ENCODE assay signal across 10 cellular contexts in genomic region chr12:92396647-92397258, GRCh38.
A peak's percentile ranks its signal among the peaks of the same experiment; 100 is the strongest.
DNase-seq lines count a peak whose midpoint lies in the region; ATAC-seq lines count a peak whose summit lies in the region.
"Had no signal": no experiment of that assay in that cellular context is flagged by ENCODE, and none has a peak within 500 bp of the region (broad histone marks: within the 10 kb centered on the region; RNA-seq: fewer than 3 reads in every experiment).

No MANE protein-coding gene starts in this region.

- H3K4me1 Mint-ChIP-seq in activated CD4-positive, alpha-beta T cell treated with anti-CD3 and anti-CD28 coated beads, Interleukin-2, amount 10 ng/mL, durations not matched to agents 7 days and 5 days = peaks cover 88% of the 10 kb centered on the region
- peaks cover 57 to 79% of the 10 kb centered on the region in 2 donors for H3K4me1 Mint-ChIP-seq in stimulated activated naive B cell treated with anti-CD40 and anti-IgM and Interleukin-4, amounts not matched to agents 10 μg/mL and 1 μg/mL and 100 μg/mL, for 72 hours

- no peak for DNase-seq in activated CD4-positive, alpha-beta T cell treated with anti-CD3 and anti-CD28 coated beads, Interleukin-2, amount 10 ng/mL, durations not matched to agents 7 days and 5 days
- no peak for DNase-seq in activated CD4-positive, alpha-beta T cell treated with anti-CD3 and anti-CD28 coated beads, Interleukin-2, amount 50 U/mL, for 1 hour
- peak; percentile 13 for DNase-seq in SK-N-DZ (ENCODE audit: low spot score)
- DNase-seq in fibroblast of gingiva (ENCODE audit: low read depth) = peak; percentile 47
- no peak for DNase-seq in stimulated activated naive B cell treated with anti-CD40 and anti-IgM and Interleukin-4, amounts not matched to agents 10 μg/mL and 1 μg/mL and 100 μg/mL, for 72 hours
- no peak for DNase-seq in hippocampal formation (lab: John Stamatoyannopoulos, UW)
- DNase-seq: mucosa of descending colon had no signal

- CTCF ChIA-PET in activated CD4-positive, alpha-beta T cell treated with anti-CD3 and anti-CD28 coated beads, Interleukin-2, amount 10 ng/mL, durations not matched to agents 7 days and 5 days (lab: Charles Lee) = no interaction called here

- peak; percentile 49 to 62 for ATAC-seq in stimulated activated naive B cell treated with anti-CD40 and anti-IgM and Interleukin-4, amounts not matched to agents 10 μg/mL and 1 μg/mL and 100 μg/mL, for 72 hours (replicated peaks)
- ATAC-seq in GM19035 (IDR thresholded peaks at IDR 0.05; ENCODE audit: unreplicated experiment) (no peak), GM19351 (IDR thresholded peaks at IDR 0.05; ENCODE audit: unreplicated experiment) (no peak)
- ATAC-seq: gastroesophageal sphincter, mucosa of descending colon had no signal

- POLR2A ChIA-PET in activated CD4-positive, alpha-beta T cell treated with anti-CD3 and anti-CD28 coated beads, Interleukin-2, amount 10 ng/mL, durations not matched to agents 7 days and 5 days (lab: Charles Lee) = no interaction called here

- peaks cover 86% of the 10 kb centered on the region for H3K36me3 Mint-ChIP-seq in activated CD4-positive, alpha-beta T cell treated with anti-CD3 and anti-CD28 coated beads, Interleukin-2, amount 10 ng/mL, durations not matched to agents 7 days and 5 days (ENCODE audit: low read depth)
- H3K36me3 Mint-ChIP-seq in stimulated activated naive B cell treated with anti-CD40 and anti-IgM and Interleukin-4, amounts not matched to agents 10 μg/mL and 1 μg/mL and 100 μg/mL, for 72 hours = peaks cover 22 to 32% of the 10 kb centered on the region in 2 donors

- peak overlapping the region; percentile 95 for H3K27ac Mint-ChIP-seq in activated CD4-positive, alpha-beta T cell treated with anti-CD3 and anti-CD28 coated beads, Interleukin-2, amount 10 ng/mL, durations not matched to agents 7 days and 5 days
- peak overlapping the region; percentile 88 for H3K27ac Mint-ChIP-seq in stimulated activated naive B cell treated with anti-CD40 and anti-IgM and Interleukin-4, amounts not matched to agents 10 μg/mL and 1 μg/mL and 100 μg/mL, for 72 hours

- no peak overlapping the region for H3K4me3 Mint-ChIP-seq in activated CD4-positive, alpha-beta T cell treated with anti-CD3 and anti-CD28 coated beads, Interleukin-2, amount 10 ng/mL, durations not matched to agents 7 days and 5 days
- H3K4me3 Mint-ChIP-seq in stimulated activated naive B cell treated with anti-CD40 and anti-IgM and Interleukin-4, amounts not matched to agents 10 μg/mL and 1 μg/mL and 100 μg/mL, for 72 hours = no peak overlapping the region

- peaks cover 49% of the 10 kb centered on the region for H3K9me3 Mint-ChIP-seq in activated CD4-positive, alpha-beta T cell treated with anti-CD3 and anti-CD28 coated beads, Interleukin-2, amount 10 ng/mL, durations not matched to agents 7 days and 5 days
- H3K9me3 Mint-ChIP-seq in stimulated activated naive B cell treated with anti-CD40 and anti-IgM and Interleukin-4, amounts not matched to agents 10 μg/mL and 1 μg/mL and 100 μg/mL, for 72 hours = peaks cover 16 to 20% of the 10 kb centered on the region in 2 donors

- no peaks in the 10 kb centered on the region for H3K27me3 Mint-ChIP-seq in activated CD4-positive, alpha-beta T cell treated with anti-CD3 and anti-CD28 coated beads, Interleukin-2, amount 10 ng/mL, durations not matched to agents 7 days and 5 days
- H3K27me3 Mint-ChIP-seq in stimulated activated naive B cell treated with anti-CD40 and anti-IgM and Interleukin-4, amounts not matched to agents 10 μg/mL and 1 μg/mL and 100 μg/mL, for 72 hours = no peaks in the 10 kb centered on the region

Comparison
In these comparisons a context has a peak if more than half of its experiments do, and no peak if none do; other contexts are left out.
1. DNase-seq: peak in SK-N-DZ (single experiment) and fibroblast of gingiva (single experiment); none in activated CD4-positive, alpha-beta T cell treated with anti-CD3 and anti-CD28 coated beads, Interleukin-2, amount 10 ng/mL, durations not matched to agents 7 days and 5 days (single experiment), activated CD4-positive, alpha-beta T cell treated with anti-CD3 and anti-CD28 coated beads, Interleukin-2, amount 50 U/mL, for 1 hour (single experiment), stimulated activated naive B cell treated with anti-CD40 and anti-IgM and Interleukin-4, amounts not matched to agents 10 μg/mL and 1 μg/mL and 100 μg/mL, for 72 hours (single experiment) and hippocampal formation (0 of 2).
2. ATAC-seq: peak in stimulated activated naive B cell treated with anti-CD40 and anti-IgM and Interleukin-4, amounts not matched to agents 10 μg/mL and 1 μg/mL and 100 μg/mL, for 72 hours (2 of 2); none in GM19035 (single experiment) and GM19351 (single experiment).